20 cellular contexts compared by ENCODE assay signal in the genomic region with DNA sequence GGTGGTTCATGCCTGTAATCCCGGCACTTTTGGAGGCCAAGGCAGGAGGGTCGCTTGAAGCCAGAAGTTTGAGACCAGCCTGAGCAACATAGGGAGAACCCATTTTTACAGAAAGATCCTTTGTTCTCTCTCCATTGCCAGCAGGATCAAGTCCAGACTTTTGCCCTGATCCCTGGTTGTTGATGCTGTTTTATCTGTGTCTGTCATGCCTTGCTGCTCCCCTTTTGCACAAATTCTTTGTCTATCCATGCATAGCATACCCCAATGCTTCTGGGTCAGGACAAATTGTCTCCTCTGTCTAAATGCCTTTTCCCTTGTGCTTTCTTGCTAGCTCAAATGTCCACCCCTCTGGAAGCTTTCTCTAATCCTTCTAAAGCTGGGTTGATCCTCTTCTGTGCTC. TPM values are rescaled to one million over a fixed set of nuclear protein-coding genes. Genes with fewer than 3 reads are reported as not detected.
DNase-seq lines count a peak whose midpoint lies in the region; ATAC-seq and TF ChIP-seq lines count a peak whose summit lies in the region.
"Had no signal": no experiment of that assay in that cellular context is flagged by ENCODE, and none has a peak within 500 bp of the region (broad histone marks: within the 10 kb centered on the region; RNA-seq: fewer than 3 reads in every experiment).

No MANE protein-coding gene starts in this region.

- 0 out of 22 replicates have a peak overlapping the region, but pooled peaks of 1 of the 11 experiments have one; percentile 16 for H3K9ac ChIP-seq in BLaER1 treated with 17β-estradiol and CSF1 and Interleukin-3, amounts not matched to agents 10 nM and 100 nM
- H3K9ac ChIP-seq in adipocyte (ENCODE audit: low read length) (peak overlapping the region; percentile 48), PC-3 (ENCODE audit: low read length) (no peak overlapping the region)

- no peaks in the 10 kb centered on the region for H3K27me3 ChIP-seq in BLaER1 treated with 17β-estradiol and CSF1 and Interleukin-3, amounts not matched to agents 10 nM and 100 nM
- H3K27me3 ChIP-seq in adipocyte (replicated peaks; ENCODE audit: control insufficient read depth, insufficient read depth, low read length), result no peaks in the 10 kb centered on the region
- H3K27me3 ChIP-seq in PC-3 (ENCODE audit: low read length), result no peaks in the 10 kb centered on the region

- peaks cover 33 to 65% (median 58%) of the 10 kb centered on the region in 11 experiments for H3K36me3 ChIP-seq in BLaER1 treated with 17β-estradiol and CSF1 and Interleukin-3, amounts not matched to agents 10 nM and 100 nM
- H3K36me3 ChIP-seq in adipocyte (ENCODE audit: control insufficient read depth, insufficient read depth, low read length, severe bottlenecking), result peaks cover 22% of the 10 kb centered on the region
- peaks cover 15% of the 10 kb centered on the region; the same call in 1 of the 2 replicates for H3K36me3 ChIP-seq in PC-3 (ENCODE audit: low read depth, low read length)

- no peak overlapping the region for H3K4me3 ChIP-seq in BLaER1 treated with 17β-estradiol and CSF1 and Interleukin-3, amounts not matched to agents 10 nM and 100 nM
- H3K4me3 ChIP-seq in adipocyte (ENCODE audit: low read length), result no peak overlapping the region
- H3K4me3 ChIP-seq in PC-3 (ENCODE audit: low read length), result no peak overlapping the region

- TF ChIP-seq CTCF in PC-3 (conservative IDR thresholded peaks at IDR 0.05; ENCODE audit: low read depth, low read length), result no peak

- H2AFZ ChIP-seq in PC-3 (ENCODE audit: low read length), result no peak overlapping the region

- intact Hi-C loops in PC-3 (cut with micrococcal nuclease), result no loop called here
- intact Hi-C loops in cardiac septum (cut with DNase I), result no loop called here

- H3K9me3 ChIP-seq in BLaER1 treated with 17β-estradiol and CSF1 and Interleukin-3, amounts not matched to agents 10 nM and 100 nM (replicated peaks in 1 of 11), result peaks cover 0 to 7% (median 0%) of the 10 kb centered on the region in 11 experiments; a peak in 3 of 22 replicates
- H3K9me3 ChIP-seq in adipocyte (ENCODE audit: control insufficient read depth, low read length), result no peaks in the 10 kb centered on the region
- no peaks in the 10 kb centered on the region for H3K9me3 ChIP-seq in PC-3 (ENCODE audit: low read length)

- no peaks in the 10 kb centered on the region for H3F3A ChIP-seq in PC-3 (ENCODE audit: low read length, unreplicated experiment)

- H3K4me2 ChIP-seq in BLaER1 treated with 17β-estradiol and CSF1 and Interleukin-3, amounts not matched to agents 10 nM and 100 nM, result peak overlapping the region in 9 of 11 experiments; percentile 48 to 83 (median 71); a peak in 16 of 22 replicates
- no peak overlapping the region for H3K4me2 ChIP-seq in PC-3 (ENCODE audit: low read length)

- H3K27ac Mint-ChIP-seq in memory B cell, result peak overlapping the region; percentile 88

- H4K20me1 ChIP-seq in BLaER1 treated with 17β-estradiol and CSF1 and Interleukin-3, amounts not matched to agents 10 nM and 100 nM, result peaks cover 0 to 13% (median 0%) of the 10 kb centered on the region in 11 experiments; a peak in 4 of 22 replicates
- no peaks in the 10 kb centered on the region for H4K20me1 ChIP-seq in PC-3 (ENCODE audit: low read length)

- H3K79me2 ChIP-seq in PC-3 (ENCODE audit: low read length), result no peaks in the 10 kb centered on the region

- no TSS peak for BruUV-seq in PC-3 (replicated peaks; lab: Mats Ljungman, UMichigan)

- no peak for ATAC-seq in memory B cell (ENCODE audit: low read depth)
- no peak for ATAC-seq in PC-3

- DNase-seq in adipocyte (ENCODE audit: low read depth), result no peak
- DNase-seq in memory B cell (ENCODE audit: low spot score in 2 of 2), result no peak
- DNase-seq in renal cortical epithelial cell (ENCODE audit: low read depth), result peak; percentile 49
- DNase-seq in COLO829 (ENCODE audit: low spot score), result no peak
- no peak for DNase-seq in medulla oblongata (ENCODE audit: extremely low spot score)
- DNase-seq in PC-3, result no peak
- DNase-seq in cardiac septum (ENCODE audit: low spot score), result no peak
- DNase-seq: CD8-positive, alpha-beta memory T cell; H9; KG1; MV-4-11; NCI-H1417; NCI-H187; NCI-H2107; NCI-H510A treated with DMSO at 0.1 percent for 48 hours; NCI-H774; SIG-M5 had no signal

- POLR2A ChIA-PET in PC-3 (lab: Charles Lee; ENCODE audit: unreplicated experiment), result no interaction called here

- H3K27ac ChIP-seq in BLaER1 treated with 17β-estradiol and CSF1 and Interleukin-3, amounts not matched to agents 10 nM and 100 nM, result peak overlapping the region in 5 of 11 experiments; percentile 5 to 91 (median 74); a peak in 6 of 22 replicates
- H3K27ac ChIP-seq in PC-3 (ENCODE audit: low read length), result no peak overlapping the region
- H3K27ac ChIP-seq: RWPE1 had no signal

- H3K9me2 ChIP-seq in PC-3 (replicated peaks; ENCODE audit: low read length), result no peaks in the 10 kb centered on the region

- H3K4me1 ChIP-seq in BLaER1 treated with 17β-estradiol and CSF1 and Interleukin-3, amounts not matched to agents 10 nM and 100 nM, result peaks cover 41 to 56% (median 50%) of the 10 kb centered on the region in 10 experiments
- H3K4me1 ChIP-seq in adipocyte (ENCODE audit: control insufficient read depth, insufficient read depth, low read length), result peaks cover 27% of the 10 kb centered on the region
- H3K4me1 ChIP-seq in PC-3 (ENCODE audit: insufficient read depth, low read length), result no peaks in the 10 kb centered on the region

- H3K4me1 Mint-ChIP-seq in memory B cell, result peaks cover 18% of the 10 kb centered on the region
- H3K4me1 Mint-ChIP-seq: CD8-positive, alpha-beta memory T cell had no signal

- CTCF ChIA-PET in PC-3 (lab: Charles Lee), result no interaction called here

- H3K36me3 Mint-ChIP-seq in memory B cell, result peaks cover 22% of the 10 kb centered on the region

- H3K9me3 Mint-ChIP-seq in memory B cell, result peaks cover 1% of the 10 kb centered on the region
- H3K9me3 Mint-ChIP-seq: CD8-positive, alpha-beta memory T cell; H9 had no signal

- no peaks in the 10 kb centered on the region for H3K27me3 Mint-ChIP-seq in memory B cell
- H3K27me3 Mint-ChIP-seq: CD8-positive, alpha-beta memory T cell had no signal

- no peak overlapping the region for H3K4me3 Mint-ChIP-seq in memory B cell
- H3K4me3 Mint-ChIP-seq: CD8-positive, alpha-beta memory T cell; H9 had no signal

RNA-seq across cellular contexts. Expression of gene FAAH, which starts 25.3 kb away (rescaled TPM):
- 10.8 and 16.1 TPM in 2 replicates for total RNA-seq in renal cortical epithelial cell
- 2.0 and 5.0 TPM in 2 replicates for total RNA-seq in PC-3 (2014; rRNA removed)
- total RNA-seq in cardiac septum, result 0.97 TPM
- total RNA-seq: A172 had no signal

RNA-seq across cellular contexts. Expression of gene NSUN4, which starts 28.2 kb away (rescaled TPM):
- total RNA-seq in renal cortical epithelial cell, result 21.7 and 27.4 TPM in 2 replicates
- 14.2 and 16.8 TPM in 2 replicates for total RNA-seq in PC-3 (2014; rRNA removed)
- total RNA-seq in cardiac septum, result 18.5 TPM
